ENCODE assay signal across 19 cellular contexts in genomic region chr15:70060214-70061085, GRCh38.
"Had no signal": no experiment of that assay in that cellular context is flagged by ENCODE, and none has a peak within 500 bp of the region (broad histone marks: within the 10 kb centered on the region; RNA-seq: fewer than 3 reads in every experiment).

No MANE protein-coding gene starts in this region.

- H3K4me1 ChIP-seq: breast epithelium had no signal

- H3K4me1 Mint-ChIP-seq: activated CD4-positive, alpha-beta T cell treated with anti-CD3 and anti-CD28 coated beads, Interleukin-2, amount 10 ng/mL, durations not matched to agents 24 days and 14 days; activated naive CD8-positive, alpha-beta T cell treated with anti-CD3 and anti-CD28 coated beads, Interleukin-2, amount 10 ng/mL, durations not matched to agents 7 days and 5 days; activated T-helper 17 cell treated with anti-CD3 and anti-CD28 coated beads, Interleukin-2, amount 50 U/mL, for 72 hours; stimulated activated naive CD8-positive, alpha-beta T cell treated with anti-CD3 and anti-CD28 coated beads, Interleukin-15, amount 100 ng/mL, for 72 hours; T-cell had no signal

- H3K27me3 Mint-ChIP-seq: activated CD4-positive, alpha-beta T cell treated with anti-CD3 and anti-CD28 coated beads, Interleukin-2, amount 10 ng/mL, durations not matched to agents 24 days and 14 days; activated naive CD8-positive, alpha-beta T cell treated with anti-CD3 and anti-CD28 coated beads, Interleukin-2, amount 10 ng/mL, durations not matched to agents 7 days and 5 days; activated T-helper 17 cell treated with anti-CD3 and anti-CD28 coated beads, Interleukin-2, amount 50 U/mL, for 72 hours; stimulated activated naive CD8-positive, alpha-beta T cell treated with anti-CD3 and anti-CD28 coated beads, Interleukin-15, amount 100 ng/mL, for 72 hours; T-cell had no signal

- ATAC-seq: activated T-helper 17 cell treated with anti-CD3 and anti-CD28 coated beads, Interleukin-2, amount 50 U/mL, for 72 hours; left colon; right lobe of liver; stimulated activated naive CD8-positive, alpha-beta T cell treated with anti-CD3 and anti-CD28 coated beads, Interleukin-15, amount 100 ng/mL, for 72 hours; T-cell; upper lobe of right lung had no signal

- DNase-seq: activated CD4-positive, alpha-beta T cell treated with anti-CD3 and anti-CD28 coated beads, Interleukin-2, amount 10 ng/mL, durations not matched to agents 24 days and 14 days; esophagus squamous epithelium; foreskin fibroblast; left colon; mesendoderm; right lobe of liver; stimulated activated CD4-positive, alpha-beta T cell treated with anti-CD3 and anti-CD28 coated beads, Interleukin-12 subunit alpha, Interleukin-12 subunit beta, amount 100 ng/mL, for 4 hours; stimulated activated CD8-positive, alpha-beta memory T cell treated with anti-CD3 and anti-CD28 coated beads, Interleukin-4, amount 100 ng/mL, for 48 hours; stimulated activated naive CD8-positive, alpha-beta T cell treated with anti-CD3 and anti-CD28 coated beads, Interleukin-15, amount 100 ng/mL, for 72 hours; T-cell; T1000; testis had no signal

- H3K9me3 Mint-ChIP-seq: activated CD4-positive, alpha-beta T cell treated with anti-CD3 and anti-CD28 coated beads, Interleukin-2, amount 10 ng/mL, durations not matched to agents 24 days and 14 days; activated naive CD8-positive, alpha-beta T cell treated with anti-CD3 and anti-CD28 coated beads, Interleukin-2, amount 10 ng/mL, durations not matched to agents 7 days and 5 days; activated T-helper 17 cell treated with anti-CD3 and anti-CD28 coated beads, Interleukin-2, amount 50 U/mL, for 72 hours; stimulated activated naive CD8-positive, alpha-beta T cell treated with anti-CD3 and anti-CD28 coated beads, Interleukin-15, amount 100 ng/mL, for 72 hours; T-cell had no signal

- H3K4me3 ChIP-seq: breast epithelium, esophagus squamous epithelium, right lobe of liver, testis, upper lobe of right lung had no signal

- H3K4me3 Mint-ChIP-seq: activated CD4-positive, alpha-beta T cell treated with anti-CD3 and anti-CD28 coated beads, Interleukin-2, amount 10 ng/mL, durations not matched to agents 24 days and 14 days; activated naive CD8-positive, alpha-beta T cell treated with anti-CD3 and anti-CD28 coated beads, Interleukin-2, amount 10 ng/mL, durations not matched to agents 7 days and 5 days; activated T-helper 17 cell treated with anti-CD3 and anti-CD28 coated beads, Interleukin-2, amount 50 U/mL, for 72 hours; stimulated activated naive CD8-positive, alpha-beta T cell treated with anti-CD3 and anti-CD28 coated beads, Interleukin-15, amount 100 ng/mL, for 72 hours; T-cell had no signal

- H3K9me3 ChIP-seq: breast epithelium, esophagus squamous epithelium, neutrophil, right lobe of liver, testis, upper lobe of right lung had no signal

- H3K27me3 ChIP-seq: breast epithelium, dorsolateral prefrontal cortex, esophagus squamous epithelium, neutrophil, right lobe of liver, testis, upper lobe of right lung had no signal

- H3K27ac ChIP-seq: breast epithelium, esophagus squamous epithelium, neutrophil, right lobe of liver, testis, upper lobe of right lung, VCaP had no signal

- H3K27ac Mint-ChIP-seq: activated CD4-positive, alpha-beta T cell treated with anti-CD3 and anti-CD28 coated beads, Interleukin-2, amount 10 ng/mL, durations not matched to agents 24 days and 14 days; activated naive CD8-positive, alpha-beta T cell treated with anti-CD3 and anti-CD28 coated beads, Interleukin-2, amount 10 ng/mL, durations not matched to agents 7 days and 5 days; T-cell had no signal
